Comparison of ENCODE assay signal across 1 cellular context in genomic region chr11:58659910-58660570, GRCh38.
TF ChIP-seq lines count a peak whose summit lies in the region.

No MANE protein-coding gene starts in this region.

TF ChIP-seq in SK-N-SH, 30 proteins besides CTCF, POLR2A, EP300 and RAD21 (continued from another document):
- no peak for TF ChIP-seq ZBTB33 (IDR thresholded peaks at IDR 0.05; ENCODE audit: borderline replicate concordance, low read depth)
- no peak for TF ChIP-seq SMC3 (IDR thresholded peaks at IDR 0.05; ENCODE audit: low read depth, low read length)
- TF ChIP-seq YY1 (IDR thresholded peaks at IDR 0.05; ENCODE audit: low read depth), result no peak
